Comparison of ENCODE assay signal across 30 cellular contexts in genomic region chr16:50998411-50998810, GRCh38.
"Had no signal": no experiment of that assay in that cellular context is flagged by ENCODE, and none has a peak within 500 bp of the region (broad histone marks: within the 10 kb centered on the region; RNA-seq: fewer than 3 reads in every experiment).

No MANE protein-coding gene starts in this region.

- H3K4me1 ChIP-seq: colonic mucosa, esophagus squamous epithelium, gastrocnemius medialis, heart right ventricle, left ventricle myocardium inferior, lower lobe of right lung had no signal

- H3K4me1 Mint-ChIP-seq: mesothelial cell of epicardium; naive B cell; naive thymus-derived CD8-positive, alpha-beta T cell had no signal

- H3K36me3 ChIP-seq: colonic mucosa, esophagus squamous epithelium, gastrocnemius medialis, heart right ventricle, left ventricle myocardium inferior, lower lobe of right lung had no signal

- H3K36me3 Mint-ChIP-seq: mesothelial cell of epicardium; naive B cell; naive thymus-derived CD8-positive, alpha-beta T cell had no signal

- H3K4me3 Mint-ChIP-seq: dendritic cell treated with granulocyte-macrophage colony-stimulating factor and Interleukin-4, amounts not matched to agents 40 ng/mL and 50 ng/mL, for 4 days; effector memory CD8-positive, alpha-beta T cell; endodermal cell; mesothelial cell of epicardium; naive B cell; naive thymus-derived CD8-positive, alpha-beta T cell had no signal

- H3K27ac Mint-ChIP-seq: dendritic cell treated with granulocyte-macrophage colony-stimulating factor and Interleukin-4, amounts not matched to agents 40 ng/mL and 50 ng/mL, for 4 days; effector memory CD8-positive, alpha-beta T cell; endodermal cell; mesothelial cell of epicardium; naive B cell; naive thymus-derived CD8-positive, alpha-beta T cell had no signal

- H3K4me3 ChIP-seq: colonic mucosa, esophagus squamous epithelium, gastrocnemius medialis, heart right ventricle, left ventricle myocardium inferior, lower lobe of right lung, mucosa of descending colon had no signal

- H3K27me3 ChIP-seq: colonic mucosa, esophagus squamous epithelium, gastrocnemius medialis had no signal

- H3K9me3 Mint-ChIP-seq: dendritic cell treated with granulocyte-macrophage colony-stimulating factor and Interleukin-4, amounts not matched to agents 40 ng/mL and 50 ng/mL, for 4 days; endodermal cell; mesothelial cell of epicardium; naive thymus-derived CD8-positive, alpha-beta T cell had no signal

- H3K27ac ChIP-seq: colonic mucosa, epithelial cell of prostate, esophagus squamous epithelium, gastrocnemius medialis, heart right ventricle, left ventricle myocardium inferior, lower lobe of right lung had no signal

- DNase-seq: colonic mucosa; cortex of kidney; effector CD8-positive, alpha-beta T cell; effector memory CD8-positive, alpha-beta T cell; endodermal cell; erythroblast; esophagus squamous epithelium; foreskin fibroblast; foreskin melanocyte; gastrocnemius medialis; glutamatergic neuron; head of caudate nucleus; heart right ventricle; hippocampal formation; islet precursor cell; kidney; kidney glomerular epithelial cell; left colon; left ventricle myocardium inferior; lower lobe of right lung; mesenchymal stem cell; mucosa of descending colon; naive B cell; naive thymus-derived CD8-positive, alpha-beta T cell had no signal

- ATAC-seq: effector memory CD8-positive, alpha-beta T cell; esophagus mucosa; gastrocnemius medialis; heart right ventricle; left colon; left lobe of liver; lower lobe of right lung; mucosa of descending colon; naive thymus-derived CD8-positive, alpha-beta T cell had no signal

- FAIRE-seq: endometrium, kidney had no signal

- H3K9me3 ChIP-seq: colonic mucosa, esophagus squamous epithelium, gastrocnemius medialis, heart right ventricle, left ventricle myocardium inferior, lower lobe of right lung, mucosa of descending colon had no signal

- H3K27me3 Mint-ChIP-seq: dendritic cell treated with granulocyte-macrophage colony-stimulating factor and Interleukin-4, amounts not matched to agents 40 ng/mL and 50 ng/mL, for 4 days had no signal
